In genomic region chrX:56429581-56429980, GRCh38 we compare ENCODE assay signal across 21 cellular contexts.
"Had no signal": no experiment of that assay in that cellular context is flagged by ENCODE, and none has a peak within 500 bp of the region (broad histone marks: within the 10 kb centered on the region; RNA-seq: fewer than 3 reads in every experiment).

No MANE protein-coding gene starts in this region.

- FAIRE-seq: small intestine, TTC549 had no signal

- DNase-seq: activated CD4-positive, alpha-beta T cell treated with anti-CD3 and anti-CD28 coated beads for 4 hours; activated T-cell treated with anti-CD3 and anti-CD28 coated beads, Interleukin-2, amount 50 U/mL, for 1 hour; aorta; effector CD4-positive, alpha-beta T cell; erythroblast; foreskin fibroblast; left ventricle myocardium superior; mammary epithelial cell; small intestine; stimulated activated CD8-positive, alpha-beta memory T cell treated with anti-CD3 and anti-CD28 coated beads, Interleukin-4, amount 100 ng/mL, for 48 hours; stimulated activated naive CD4-positive, alpha-beta T cell treated with Interleukin-2 at 50 U/mL for 16 hours; substantia nigra; thyroid gland had no signal

- H3K36me3 Mint-ChIP-seq: brain had no signal

- H3K4me3 ChIP-seq: thyroid gland had no signal

- H2AFZ ChIP-seq: parathyroid adenoma had no signal

- H3K36me3 ChIP-seq: thyroid gland had no signal

- H3K4me3 Mint-ChIP-seq: activated T-helper 17 cell treated with anti-CD3 and anti-CD28 coated beads, Interleukin-2, amount 50 U/mL, for 72 hours; brain; nephron; T-cell had no signal

- H3K4me1 ChIP-seq: parathyroid adenoma, thyroid gland had no signal

- H3K9me3 Mint-ChIP-seq: activated T-helper 17 cell treated with anti-CD3 and anti-CD28 coated beads, Interleukin-2, amount 50 U/mL, for 72 hours had no signal

- H3K9me3 ChIP-seq: thyroid gland had no signal

- H3K27ac Mint-ChIP-seq: activated naive CD4-positive, alpha-beta T cell treated with anti-CD3 and anti-CD28 coated beads, Interleukin-2, amount 50 U/mL, for 72 hours; activated T-helper 17 cell treated with anti-CD3 and anti-CD28 coated beads, Interleukin-2, amount 50 U/mL, for 72 hours; brain; nephron; T-cell had no signal

- H3K27me3 ChIP-seq: thyroid gland had no signal

- H3K4me1 Mint-ChIP-seq: activated T-helper 17 cell treated with anti-CD3 and anti-CD28 coated beads, Interleukin-2, amount 50 U/mL, for 72 hours; brain; nephron had no signal

- H3K27me3 Mint-ChIP-seq: activated T-helper 17 cell treated with anti-CD3 and anti-CD28 coated beads, Interleukin-2, amount 50 U/mL, for 72 hours; brain had no signal

- H3K79me2 ChIP-seq: parathyroid adenoma had no signal

- H3K27ac ChIP-seq: parathyroid adenoma, thyroid gland had no signal

- H3K9ac ChIP-seq: parathyroid adenoma had no signal

- ATAC-seq: activated naive CD4-positive, alpha-beta T cell treated with anti-CD3 and anti-CD28 coated beads, Interleukin-2, amount 50 U/mL, for 72 hours; activated T-helper 17 cell treated with anti-CD3 and anti-CD28 coated beads, Interleukin-2, amount 50 U/mL, for 72 hours; left ventricle myocardium superior; sciatic nerve had no signal
